11 cellular contexts compared by ENCODE assay signal in genomic region chr9:105154723-105155191, GRCh38.
A peak's percentile ranks its signal among the peaks of the same experiment; 100 is the strongest.
DNase-seq lines count a peak whose midpoint lies in the region; ATAC-seq, FAIRE-seq and TF ChIP-seq lines count a peak whose summit lies in the region.
"Had no signal": no experiment of that assay in that cellular context is flagged by ENCODE, and none has a peak within 500 bp of the region (broad histone marks: within the 10 kb centered on the region; RNA-seq: fewer than 3 reads in every experiment).

No MANE protein-coding gene starts in this region.

- H3K4me2 ChIP-seq in H1 (ENCODE audit: insufficient read depth in 1 of 2, low read depth in 2 of 2, low read length in 2 of 2), result no peak overlapping the region

- peaks cover 23% of the 10 kb centered on the region for H3K4me1 Mint-ChIP-seq in activated CD4-positive, alpha-beta T cell treated with anti-CD3 and anti-CD28 coated beads for 36 hours

- no peak overlapping the region for H3K9ac ChIP-seq in H1 (replicated peaks in 1 of 4; ENCODE audit: extremely low read depth in 1 of 4, low read depth in 3 of 4, low read length in 3 of 4)

- FAIRE-seq in H1 (lab: Jason Lieb, UNC), result no peak
- FAIRE-seq: D721Med had no signal

- H3K4me3 ChIP-seq in H1 (ENCODE audit: extremely low read depth in 1 of 4, insufficient read depth in 2 of 4, low read depth in 3 of 4, low read length in 4 of 4), result no peak overlapping the region
- H3K4me3 ChIP-seq in mucosa of descending colon, result no peak overlapping the region

- H4K5ac ChIP-seq in H1 (ENCODE audit: insufficient read length, low read depth, low read length), result no peak overlapping the region

- H3K23ac ChIP-seq in H1 (ENCODE audit: insufficient read length), result no peak overlapping the region

- H2BK20ac ChIP-seq in H1 (ENCODE audit: low read length), result no peak overlapping the region

- POLR2A ChIA-PET in H1 (lab: Charles Lee; ENCODE audit: partially characterized antibody), result interaction anchor here (0.8 kb wide), 1 partner anchor 16 kb away, joined by 3 read pairs; no protein-coding TSS in a partner anchor
- POLR2A ChIA-PET in activated CD4-positive, alpha-beta T cell treated with anti-CD3 and anti-CD28 coated beads for 36 hours (lab: Charles Lee), result no interaction called here

- H2BK120ac ChIP-seq in H1 (replicated peaks; ENCODE audit: low read depth, low read length), result no peak overlapping the region

- WGBS in H1 (ENCODE audit: extremely low coverage in 1 of 2, insufficient coverage in 1 of 2, insufficient read length in 1 of 2, insufficient replicate concordance in 2 of 2, low coverage in 1 of 2, low lambda C conversion rate in 2 of 2, missing lambda C conversion rate in 1 of 2), 2 experiments, result 83% methylated on average over 2 of the region's 2 CpGs; no CpG with 5 or more reads in 1 of the 2 experiments

- no peak overlapping the region for H3K27ac Mint-ChIP-seq in activated CD4-positive, alpha-beta T cell treated with anti-CD3 and anti-CD28 coated beads for 36 hours
- H3K27ac Mint-ChIP-seq: activated CD8-positive, alpha-beta T cell treated with anti-CD3 and anti-CD28 coated beads for 36 hours had no signal

- no peak overlapping the region for H2AK5ac ChIP-seq in H1 (ENCODE audit: low read depth, low read length)

- no peaks in the 10 kb centered on the region for H4K20me1 ChIP-seq in H1 (replicated peaks in 1 of 2; ENCODE audit: control insufficient read depth in 1 of 2, insufficient read depth in 2 of 2, low read length in 2 of 2)

- H3K36me3 Mint-ChIP-seq in activated CD4-positive, alpha-beta T cell treated with anti-CD3 and anti-CD28 coated beads for 36 hours (ENCODE audit: low read depth), result no peaks in the 10 kb centered on the region

- ATAC-seq in mucosa of descending colon (peak; percentile 38), GM18909 (IDR thresholded peaks at IDR 0.05; ENCODE audit: poor library complexity, unreplicated experiment) (no peak)
- ATAC-seq in activated CD4-positive, alpha-beta T cell treated with anti-CD3 and anti-CD28 coated beads for 36 hours, result no peak
- ATAC-seq: activated CD8-positive, alpha-beta T cell treated with anti-CD3 and anti-CD28 coated beads for 36 hours had no signal

- no peaks in the 10 kb centered on the region for H3K79me2 ChIP-seq in H1 (ENCODE audit: control insufficient read depth in 1 of 2, insufficient read depth in 2 of 2, low read length in 2 of 2)

- no peak overlapping the region for H4K91ac ChIP-seq in H1 (replicated peaks; ENCODE audit: insufficient read length, low read length)

- no peak overlapping the region for H3K27ac ChIP-seq in H1 (ENCODE audit: low read depth, low read length)

- H2BK5ac ChIP-seq in H1 (ENCODE audit: low read depth, low read length), result no peak overlapping the region

- H3K4me3 Mint-ChIP-seq in activated CD4-positive, alpha-beta T cell treated with anti-CD3 and anti-CD28 coated beads for 36 hours, result no peak overlapping the region
- H3K4me3 Mint-ChIP-seq: activated CD8-positive, alpha-beta T cell treated with anti-CD3 and anti-CD28 coated beads for 36 hours had no signal

- CTCF ChIA-PET in H1 (lab: Charles Lee; ENCODE audit: partially characterized antibody), result interaction anchor here (0.8 to 1.9 kb wide), 7 partner anchors 15 to 292 kb away, joined by 3 to 8 read pairs (median 4); no protein-coding TSS in a partner anchor
- CTCF ChIA-PET in activated CD4-positive, alpha-beta T cell treated with anti-CD3 and anti-CD28 coated beads for 36 hours (lab: Charles Lee), result interaction anchor here (0.7 to 1.4 kb wide), 6 partner anchors 14 to 293 kb away, joined by 3 to 4 read pairs (median 4); no protein-coding TSS in a partner anchor

- intact Hi-C loops in mucosa of descending colon (cut with DNase I, micrococcal nuclease), result loop anchor here (5.0 to 10.0 kb wide), 2 partner anchors 237 to 260 kb away; no protein-coding TSS in a partner anchor
- intact Hi-C loops in activated CD4-positive, alpha-beta T cell treated with anti-CD3 and anti-CD28 coated beads for 36 hours (cut with DNase I, micrococcal nuclease), result loop anchor here (5.0 to 10.0 kb wide), 3 partner anchors 52 to 162 kb away; no protein-coding TSS in a partner anchor

- no peaks in the 10 kb centered on the region for H3K4me1 ChIP-seq in H1 (replicated peaks in 1 of 4; ENCODE audit: control insufficient read depth in 3 of 4, insufficient read depth in 4 of 4, low read length in 3 of 4)
- H3K4me1 ChIP-seq in mucosa of descending colon (ENCODE audit: low read depth), result no peaks in the 10 kb centered on the region

- peak; percentile 74 for DNase-seq in EH (ENCODE audit: low read depth)
- peak; percentile 37 for DNase-seq in NCI-H69 (lab: John Stamatoyannopoulos, UW)
- no peak for DNase-seq in H1 (ENCODE audit: low read depth in 1 of 2, low spot score in 2 of 2)
- DNase-seq in mucosa of descending colon, result no peak
- DNase-seq in GM10266 (ENCODE audit: extremely low spot score), result no peak
- no peak for DNase-seq in T1000 (lab: John Stamatoyannopoulos, UW)
- DNase-seq in activated CD4-positive, alpha-beta T cell treated with anti-CD3 and anti-CD28 coated beads for 36 hours, result no peak
- DNase-seq: activated CD8-positive, alpha-beta T cell treated with anti-CD3 and anti-CD28 coated beads for 36 hours; NCI-H187 had no signal

- H3K27me3 ChIP-seq in H1 (replicated peaks in 1 of 4; ENCODE audit: control insufficient read depth in 3 of 4, extremely low read depth in 1 of 4, insufficient read depth in 3 of 4, low read length in 3 of 4), result no peaks in the 10 kb centered on the region

- H3K9me3 Mint-ChIP-seq in activated CD4-positive, alpha-beta T cell treated with anti-CD3 and anti-CD28 coated beads for 36 hours (ENCODE audit: low read depth), result no peaks in the 10 kb centered on the region
- H3K9me3 Mint-ChIP-seq: activated CD8-positive, alpha-beta T cell treated with anti-CD3 and anti-CD28 coated beads for 36 hours had no signal

- H3K9me3 ChIP-seq in H1 (ENCODE audit: insufficient read depth in 2 of 2, low read depth in 1 of 2, low read length in 1 of 2) (no peaks in the 10 kb centered on the region), mucosa of descending colon (no peaks in the 10 kb centered on the region)

- no peak overlapping the region for H2BK12ac ChIP-seq in H1 (ENCODE audit: low read depth, low read length)

- no peak for TF ChIP-seq EP300 in H1 (IDR thresholded peaks at IDR 0.05; ENCODE audit: borderline replicate concordance in 1 of 2, low read depth in 2 of 2, low read length in 2 of 2)

- TF ChIP-seq POLR2A in H1 (IDR thresholded peaks at IDR 0.05; ENCODE audit: control extremely low read depth in 1 of 2, low read depth in 2 of 2, low read length in 2 of 2), result no peak

- H2AFZ ChIP-seq in H1 (ENCODE audit: low read length), result peak overlapping the region; percentile 29; the same call in 1 of the 2 replicates

- H3K23me2 ChIP-seq in H1 (ENCODE audit: low read depth, low read length), result no peaks in the 10 kb centered on the region

- no peak for TF ChIP-seq RAD21 in H1 (IDR thresholded peaks at IDR 0.05 in 1 of 2, conservative IDR thresholded peaks at IDR 0.05 in 1 of 2; ENCODE audit: low read depth in 2 of 2, low read length in 2 of 2)

- no peak overlapping the region for H3K56ac ChIP-seq in H1 (replicated peaks; ENCODE audit: insufficient read length, low read depth, low read length)

- no peaks in the 10 kb centered on the region for H3K36me3 ChIP-seq in H1 (ENCODE audit: control insufficient read depth in 2 of 4, insufficient read depth in 4 of 4, low read length in 3 of 4)
- no peaks in the 10 kb centered on the region for H3K36me3 ChIP-seq in mucosa of descending colon (ENCODE audit: low read depth)

- H3K4ac ChIP-seq in H1 (replicated peaks; ENCODE audit: insufficient read length, low read depth, low read length), result no peak overlapping the region

- H2BK15ac ChIP-seq in H1 (ENCODE audit: low read length), result 0 out of 2 replicates have a peak overlapping the region, but pooled peaks have one; percentile 32

- H3K79me1 ChIP-seq in H1 (ENCODE audit: low read depth, low read length), result no peaks in the 10 kb centered on the region

- no peak overlapping the region for H3K14ac ChIP-seq in H1 (ENCODE audit: insufficient read length)

- TF ChIP-seq CTCF in H1 (IDR thresholded peaks at IDR 0.05; ENCODE audit: control extremely low read depth in 1 of 3, insufficient read depth in 1 of 3, low read depth in 1 of 3, low read length in 3 of 3) (no peak), mucosa of descending colon (IDR thresholded peaks at IDR 0.05) (no peak), GM10266 (IDR thresholded peaks at IDR 0.05; ENCODE audit: control insufficient read depth, insufficient read depth, low read depth, missing control alignments) (no peak)

- H3K27me3 Mint-ChIP-seq in activated CD4-positive, alpha-beta T cell treated with anti-CD3 and anti-CD28 coated beads for 36 hours, result no peaks in the 10 kb centered on the region
- H3K27me3 Mint-ChIP-seq: activated CD8-positive, alpha-beta T cell treated with anti-CD3 and anti-CD28 coated beads for 36 hours had no signal

- no peak overlapping the region for H4K8ac ChIP-seq in H1 (ENCODE audit: extremely low read depth, insufficient read depth, low read length)

- H3K18ac ChIP-seq in H1 (ENCODE audit: extremely low read depth, low read length), result no peak overlapping the region

TF ChIP-seq in H1, 55 proteins besides CTCF, POLR2A, EP300 and RAD21 (continues in another document):
- TF ChIP-seq TBP (IDR thresholded peaks at IDR 0.05; ENCODE audit: low read depth, low read length), result no peak
- TF ChIP-seq RFX5 (IDR thresholded peaks at IDR 0.05; ENCODE audit: borderline replicate concordance, low read depth, low read length), result no peak
- TF ChIP-seq TCF12 (IDR thresholded peaks at IDR 0.05; ENCODE audit: low read depth, low read length), result no peak
- no peak for TF ChIP-seq YY1 (IDR thresholded peaks at IDR 0.05; ENCODE audit: low read depth, low read length)
- no peak for TF ChIP-seq EGR1 (IDR thresholded peaks at IDR 0.05; ENCODE audit: borderline replicate concordance, low read depth, low read length)
- TF ChIP-seq FOSL1 (IDR thresholded peaks at IDR 0.05; ENCODE audit: insufficient read depth, low read depth, low read length), result no peak
- TF ChIP-seq ATF3 (IDR thresholded peaks at IDR 0.05; ENCODE audit: insufficient read depth, low read depth, low read length), result no peak
- no peak for TF ChIP-seq SAP30 (IDR thresholded peaks at IDR 0.05; ENCODE audit: insufficient read depth, insufficient replicate concordance, low read length)
- TF ChIP-seq GTF2F1 (IDR thresholded peaks at IDR 0.05; ENCODE audit: borderline replicate concordance, low read depth, low read length), result no peak
- TF ChIP-seq SP2 (IDR thresholded peaks at IDR 0.05; ENCODE audit: low read length), result no peak
- TF ChIP-seq BACH1 (IDR thresholded peaks at IDR 0.05; ENCODE audit: low read length), result no peak
- TF ChIP-seq PHF8 (conservative IDR thresholded peaks at IDR 0.05; ENCODE audit: low read depth, low read length), result no peak
- TF ChIP-seq SP4 (IDR thresholded peaks at IDR 0.05; ENCODE audit: low read length), result no peak
- TF ChIP-seq SIN3A (conservative IDR thresholded peaks at IDR 0.05 in 1 of 2, IDR thresholded peaks at IDR 0.05 in 1 of 2; ENCODE audit: low read depth in 1 of 2, low read length in 2 of 2), result no peak

Comparison
In these comparisons a context has a peak if more than half of its experiments do, and no peak if none do; other contexts are left out.
1. DNase-seq: peak in EH (single experiment) and NCI-H69 (single experiment); none in H1 (0 of 2), mucosa of descending colon (0 of 3), GM10266 (single experiment), T1000 (single experiment) and activated CD4-positive, alpha-beta T cell treated with anti-CD3 and anti-CD28 coated beads for 36 hours (single experiment).